Comparison of ENCODE assay signal across 36 cellular contexts in genomic region chr12:119932921-119933320, GRCh38.
"Had no signal": no experiment of that assay in that cellular context is flagged by ENCODE, and none has a peak within 500 bp of the region (broad histone marks: within the 10 kb centered on the region; RNA-seq: fewer than 3 reads in every experiment).

No MANE protein-coding gene starts in this region.

- H3K27ac ChIP-seq: adrenal gland, body of pancreas, brain microvascular endothelial cell, breast epithelium, WERI-Rb-1 had no signal

- H3K36me3 ChIP-seq: adrenal gland, brain microvascular endothelial cell, breast epithelium, WERI-Rb-1 had no signal

- H3K9me3 ChIP-seq: adrenal gland, body of pancreas, breast epithelium had no signal

- H3K4me3 Mint-ChIP-seq: activated CD4-positive, alpha-beta memory T cell treated with anti-CD3 and anti-CD28 coated beads, Interleukin-2, amount 10 ng/mL, durations not matched to agents 7 days and 5 days; activated CD4-positive, alpha-beta T cell treated with anti-CD3 and anti-CD28 coated beads for 36 hours; activated CD4-positive, alpha-beta T cell treated with anti-CD3 and anti-CD28 coated beads, Interleukin-2, amount 10 ng/mL, durations not matched to agents 7 days and 5 days; activated CD8-positive, alpha-beta memory T cell treated with anti-CD3 and anti-CD28 coated beads, Interleukin-2, amount 10 ng/mL, durations not matched to agents 7 days and 5 days; activated CD8-positive, alpha-beta T cell treated with anti-CD3 and anti-CD28 coated beads, Interleukin-2, amount 10 ng/mL, durations not matched to agents 7 days and 5 days; activated naive CD4-positive, alpha-beta T cell treated with anti-CD3 and anti-CD28 coated beads for 36 hours; activated naive CD8-positive, alpha-beta T cell treated with anti-CD3 and anti-CD28 coated beads for 36 hours; activated T-cell treated with anti-CD3 and anti-CD28 coated beads, Interleukin-2, amount 50 U/mL, for 24 hours; T-helper 1 cell treated with Interleukin-12 subunit alpha and Interleukin-12 subunit beta and Interleukin-4 antibody, amounts not matched to agents 30 μg/mL and 1 μg/mL, for 36 hours; T-helper 2 cell treated with Interferon-gamma antibody and Interleukin-4, amounts not matched to agents 5 μg/mL and 100 μg/mL, for 36 hours; WTC11 had no signal

- DNase-seq: activated CD4-positive, alpha-beta memory T cell treated with anti-CD3 and anti-CD28 coated beads, Interleukin-2, amount 10 ng/mL, durations not matched to agents 7 days and 5 days; activated CD4-positive, alpha-beta T cell treated with anti-CD3 and anti-CD28 coated beads for 1 hour; activated CD4-positive, alpha-beta T cell treated with anti-CD3 and anti-CD28 coated beads for 36 hours; activated CD4-positive, alpha-beta T cell treated with anti-CD3 and anti-CD28 coated beads for 48 hours; activated CD4-positive, alpha-beta T cell treated with anti-CD3 and anti-CD28 coated beads, Interleukin-2, amount 10 ng/mL, durations not matched to agents 7 days and 5 days; activated CD4-positive, alpha-beta T cell treated with anti-CD3 and anti-CD28 coated beads, Interleukin-2, amount 50 U/mL, for 48 hours; activated CD4-positive, CD25-positive, alpha-beta regulatory T cell; activated CD8-positive, alpha-beta memory T cell treated with anti-CD3 and anti-CD28 coated beads for 24 hours; activated CD8-positive, alpha-beta memory T cell treated with anti-CD3 and anti-CD28 coated beads, Interleukin-2, amount 10 ng/mL, durations not matched to agents 7 days and 5 days; activated CD8-positive, alpha-beta memory T cell treated with anti-CD3 and anti-CD28 coated beads, Interleukin-2, amount 50 U/mL, for 48 hours; activated CD8-positive, alpha-beta T cell treated with anti-CD3 and anti-CD28 coated beads, Interleukin-2, amount 10 ng/mL, durations not matched to agents 7 days and 5 days; activated effector memory CD4-positive, alpha-beta T cell treated with Interleukin-2 at 50 U/mL for 16 hours; activated gamma-delta T cell treated with Interleukin-2 at 50 U/mL for 16 hours; activated naive CD4-positive, alpha-beta T cell; activated naive CD4-positive, alpha-beta T cell treated with anti-CD3 and anti-CD28 coated beads for 36 hours; activated naive CD4-positive, alpha-beta T cell treated with anti-CD3 and anti-CD28 coated beads, Interleukin-2, amount 50 U/mL, for 16 hours; activated naive CD8-positive, alpha-beta T cell treated with anti-CD3 and anti-CD28 coated beads for 36 hours; activated T-cell treated with anti-CD3 and anti-CD28 coated beads, Interleukin-2, amount 50 U/mL, for 24 hours; activated T-cell treated with anti-CD3 and anti-CD28 coated beads, Interleukin-2, amount 50 U/mL, for 48 hours; adrenal gland; amniotic stem cell; aorta; body of pancreas; brain microvascular endothelial cell; central memory CD4-positive, alpha-beta T cell; T-helper 1 cell; T-helper 2 cell; T-helper 9 cell; WERI-Rb-1 had no signal

- H3K27me3 Mint-ChIP-seq: activated CD4-positive, alpha-beta memory T cell treated with anti-CD3 and anti-CD28 coated beads, Interleukin-2, amount 10 ng/mL, durations not matched to agents 7 days and 5 days; activated CD4-positive, alpha-beta T cell treated with anti-CD3 and anti-CD28 coated beads for 36 hours; activated naive CD8-positive, alpha-beta T cell treated with anti-CD3 and anti-CD28 coated beads for 36 hours; activated T-cell treated with anti-CD3 and anti-CD28 coated beads, Interleukin-2, amount 50 U/mL, for 24 hours had no signal

- H3K4me1 Mint-ChIP-seq: activated CD4-positive, alpha-beta memory T cell treated with anti-CD3 and anti-CD28 coated beads, Interleukin-2, amount 10 ng/mL, durations not matched to agents 7 days and 5 days; activated CD4-positive, alpha-beta T cell treated with anti-CD3 and anti-CD28 coated beads for 36 hours; activated CD4-positive, alpha-beta T cell treated with anti-CD3 and anti-CD28 coated beads, Interleukin-2, amount 10 ng/mL, durations not matched to agents 7 days and 5 days; activated naive CD8-positive, alpha-beta T cell treated with anti-CD3 and anti-CD28 coated beads for 36 hours; WTC11 had no signal

- H3K36me3 Mint-ChIP-seq: activated CD8-positive, alpha-beta memory T cell treated with anti-CD3 and anti-CD28 coated beads, Interleukin-2, amount 10 ng/mL, durations not matched to agents 7 days and 5 days; activated naive CD4-positive, alpha-beta T cell treated with anti-CD3 and anti-CD28 coated beads, Interleukin-2, amount 50 U/mL, for 72 hours; activated naive CD8-positive, alpha-beta T cell treated with anti-CD3 and anti-CD28 coated beads for 36 hours; WTC11 had no signal

- H3K27ac Mint-ChIP-seq: activated CD4-positive, alpha-beta memory T cell treated with anti-CD3 and anti-CD28 coated beads, Interleukin-2, amount 10 ng/mL, durations not matched to agents 7 days and 5 days; activated CD4-positive, alpha-beta T cell treated with anti-CD3 and anti-CD28 coated beads for 36 hours; activated CD4-positive, alpha-beta T cell treated with anti-CD3 and anti-CD28 coated beads, Interleukin-2, amount 10 ng/mL, durations not matched to agents 7 days and 5 days; activated CD8-positive, alpha-beta memory T cell treated with anti-CD3 and anti-CD28 coated beads, Interleukin-2, amount 10 ng/mL, durations not matched to agents 7 days and 5 days; activated CD8-positive, alpha-beta T cell treated with anti-CD3 and anti-CD28 coated beads, Interleukin-2, amount 10 ng/mL, durations not matched to agents 7 days and 5 days; activated naive CD4-positive, alpha-beta T cell treated with anti-CD3 and anti-CD28 coated beads for 36 hours; activated naive CD8-positive, alpha-beta T cell treated with anti-CD3 and anti-CD28 coated beads for 36 hours; activated T-cell treated with anti-CD3 and anti-CD28 coated beads, Interleukin-2, amount 50 U/mL, for 24 hours; activated T-helper 2 cell treated with anti-CD3 and anti-CD28 coated beads, Interferon-gamma antibody, Interleukin-2, Interleukin-4, amounts not matched to agents 10 μg/mL and 5 μg/mL and 100 μg/mL, durations not matched to agents 14 hours and 24 hours and 36 hours; T-helper 1 cell treated with Interleukin-12 subunit alpha and Interleukin-12 subunit beta and Interleukin-4 antibody, amounts not matched to agents 30 μg/mL and 1 μg/mL, for 36 hours; T-helper 2 cell treated with Interferon-gamma antibody and Interleukin-4, amounts not matched to agents 5 μg/mL and 100 μg/mL, for 36 hours; WTC11 had no signal

- H3K9me3 Mint-ChIP-seq: activated CD4-positive, alpha-beta memory T cell treated with anti-CD3 and anti-CD28 coated beads, Interleukin-2, amount 10 ng/mL, durations not matched to agents 7 days and 5 days; activated CD4-positive, alpha-beta T cell treated with anti-CD3 and anti-CD28 coated beads, Interleukin-2, amount 10 ng/mL, durations not matched to agents 7 days and 5 days; activated naive CD4-positive, alpha-beta T cell treated with anti-CD3 and anti-CD28 coated beads for 36 hours; activated naive CD4-positive, alpha-beta T cell treated with anti-CD3 and anti-CD28 coated beads, Interleukin-2, amount 50 U/mL, for 72 hours; activated naive CD8-positive, alpha-beta T cell treated with anti-CD3 and anti-CD28 coated beads for 36 hours; activated T-cell treated with anti-CD3 and anti-CD28 coated beads, Interleukin-2, amount 50 U/mL, for 24 hours; activated T-helper 2 cell treated with anti-CD3 and anti-CD28 coated beads, Interferon-gamma antibody, Interleukin-2, Interleukin-4, amounts not matched to agents 10 μg/mL and 5 μg/mL and 100 μg/mL, durations not matched to agents 14 hours and 24 hours and 36 hours; T-helper 1 cell treated with Interleukin-12 subunit alpha and Interleukin-12 subunit beta and Interleukin-4 antibody, amounts not matched to agents 30 μg/mL and 1 μg/mL, for 36 hours; T-helper 2 cell treated with Interferon-gamma antibody and Interleukin-4, amounts not matched to agents 5 μg/mL and 100 μg/mL, for 36 hours; WTC11 had no signal

- H3K4me3 ChIP-seq: adrenal gland, body of pancreas, breast epithelium had no signal

- ATAC-seq: activated CD4-positive, alpha-beta T cell treated with anti-CD3 and anti-CD28 coated beads for 36 hours; activated CD4-positive, CD25-positive, alpha-beta regulatory T cell treated with anti-CD3 and anti-CD28 coated beads, Interleukin-2, amount 50 U/mL, for 24 hours; activated CD8-positive, alpha-beta memory T cell treated with anti-CD3 and anti-CD28 coated beads, Interleukin-2, amount 10 ng/mL, durations not matched to agents 7 days and 5 days; activated CD8-positive, alpha-beta T cell treated with anti-CD3 and anti-CD28 coated beads, Interleukin-2, amount 10 ng/mL, durations not matched to agents 7 days and 5 days; activated naive CD4-positive, alpha-beta T cell treated with anti-CD3 and anti-CD28 coated beads, Interleukin-2, amount 50 U/mL, for 72 hours; body of pancreas; WTC11 had no signal

- H3K4me1 ChIP-seq: adrenal gland, body of pancreas, breast epithelium had no signal
